Comparison of ENCODE assay signal across 25 cellular contexts in the genomic region with DNA sequence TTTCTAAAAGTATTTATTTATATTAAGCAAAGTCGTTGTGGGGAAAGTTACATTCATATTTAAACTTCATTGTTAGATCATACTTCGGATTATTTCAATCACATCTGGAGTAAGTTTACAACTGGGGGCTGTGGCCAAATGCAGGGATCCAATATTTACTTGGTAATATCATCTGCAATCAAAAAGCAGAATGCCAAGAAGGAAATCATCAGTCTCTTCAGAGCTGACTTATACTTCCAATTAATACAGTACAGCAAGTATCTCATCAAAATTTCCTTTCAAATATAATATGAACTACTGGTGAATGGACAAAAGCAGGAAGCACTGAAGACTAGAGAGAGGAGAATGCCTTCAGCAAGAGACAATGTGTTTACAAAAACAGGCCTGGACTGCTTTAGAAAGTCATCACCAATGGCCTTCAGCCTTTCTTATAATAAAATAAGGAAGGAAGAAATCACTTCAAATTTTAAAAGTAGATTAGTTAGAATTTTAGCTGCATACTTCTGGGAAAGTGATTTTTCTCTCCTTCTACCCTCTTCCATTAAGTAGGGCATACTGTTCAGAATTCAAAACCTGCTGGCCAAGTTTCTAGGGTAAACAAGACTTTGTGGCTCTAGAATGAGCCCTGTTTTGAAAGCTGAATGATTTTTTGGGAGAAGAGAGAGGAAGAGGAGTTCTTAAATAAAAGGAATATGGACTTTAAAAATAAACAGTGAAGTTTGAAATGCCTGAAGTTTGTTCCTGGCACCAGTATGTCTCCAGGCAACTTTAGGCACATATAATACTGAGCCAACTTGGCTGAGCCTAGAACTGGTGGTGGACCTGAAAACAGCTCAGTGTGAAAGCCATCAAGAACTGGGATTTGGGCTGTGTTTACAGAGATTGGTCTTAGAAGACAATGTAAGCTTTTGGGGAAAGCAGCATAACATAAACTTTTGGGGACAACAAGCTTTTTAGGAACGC. TPM values are rescaled to one million over a fixed set of nuclear protein-coding genes. Genes with fewer than 3 reads are reported as not detected.
DNase-seq lines count a peak whose midpoint lies in the region; ATAC-seq and TF ChIP-seq lines count a peak whose summit lies in the region.
"Had no signal": no experiment of that assay in that cellular context is flagged by ENCODE, and none has a peak within 500 bp of the region (broad histone marks: within the 10 kb centered on the region; RNA-seq: fewer than 3 reads in every experiment).

No MANE protein-coding gene starts in this region.

- DNase-seq in Right ventricle myocardium inferior (ENCODE audit: missing footprints) (no peak), right atrium auricular region (ENCODE audit: low spot score) (no peak), sigmoid colon (no peak), ovary (no peak), GM13977 (ENCODE audit: low spot score) (no peak)
- DNase-seq in activated CD8-positive, alpha-beta memory T cell treated with anti-CD3 and anti-CD28 coated beads, Interleukin-2, amount 50 U/mL, for 48 hours = no peak
- DNase-seq: activated CD4-positive, CD25-positive, alpha-beta regulatory T cell treated with anti-CD3 and anti-CD28 coated beads, Interleukin-2, amount 50 U/mL, for 72 hours; activated naive CD4-positive, alpha-beta T cell treated with Interleukin-2 at 50 U/mL for 16 hours; activated T-cell treated with anti-CD3 and anti-CD28 coated beads, Interleukin-2, amount 50 U/mL, for 24 hours; AML-193; CD8-positive, alpha-beta memory T cell; central memory CD4-positive, alpha-beta T cell; foreskin keratinocyte; kidney; natural killer cell; NCI-H146; NCI-H526; SW 1271 had no signal

- in situ Hi-C loops in GM13977 (cut with MboI; ENCODE audit: low pct_unique_long_range_greater_than_20kb, low sequenced_read_pairs, unreplicated experiment) = no loop called here

- no peak for TF ChIP-seq EP300 in sigmoid colon (IDR thresholded peaks at IDR 0.05)
- TF ChIP-seq EP300 in ovary (IDR thresholded peaks at IDR 0.05) = no peak

- WGBS in sigmoid colon, 2 donors = 50 to 68% methylated on average over 3 of the region's 3 CpGs
- WGBS in ovary, 3 donors = 62 to 67% (median 64%) methylated on average over 3 of the region's 3 CpGs

- H3K4me1 ChIP-seq in right atrium auricular region (peaks cover 0 to 4% of the 10 kb centered on the region in 2 donors), sigmoid colon (peaks cover 0 to 21% (median 17%) of the 10 kb centered on the region in 4 donors), ovary (ENCODE audit: insufficient read depth) (no peaks in the 10 kb centered on the region)
- H3K4me1 ChIP-seq: foreskin keratinocyte, HAP-1, parathyroid adenoma had no signal

- peak; percentile 79 for ATAC-seq in Right ventricle myocardium inferior
- no peak for ATAC-seq in HG03460 (IDR thresholded peaks at IDR 0.05; ENCODE audit: unreplicated experiment)
- ATAC-seq: foreskin keratinocyte, natural killer cell had no signal

- no peak overlapping the region for H3K4me3 ChIP-seq in right atrium auricular region
- no peak overlapping the region for H3K4me3 ChIP-seq in sigmoid colon
- H3K4me3 ChIP-seq in ovary = no peak overlapping the region
- H3K4me3 ChIP-seq: HAP-1 had no signal

- no peaks in the 10 kb centered on the region for H3K9me3 ChIP-seq in right atrium auricular region
- no peaks in the 10 kb centered on the region for H3K9me3 ChIP-seq in sigmoid colon
- H3K9me3 ChIP-seq in ovary = no peaks in the 10 kb centered on the region
- H3K9me3 ChIP-seq: HAP-1 had no signal

- intact Hi-C loops in Right ventricle myocardium inferior (cut with DNase I) = no loop called here
- intact Hi-C loops in sigmoid colon (cut with DNase I) = no loop called here
- intact Hi-C loops in ovary (cut with DNase I) = no loop called here

- TF ChIP-seq POLR2A in sigmoid colon (IDR thresholded peaks at IDR 0.05) = no peak
- TF ChIP-seq POLR2A in ovary (IDR thresholded peaks at IDR 0.05) = no peak

- H3K27me3 ChIP-seq in right atrium auricular region (no peaks in the 10 kb centered on the region), layer of hippocampus (ENCODE audit: control insufficient read depth, insufficient read depth, low read length) (no peaks in the 10 kb centered on the region), sigmoid colon (no peaks in the 10 kb centered on the region), ovary (no peaks in the 10 kb centered on the region)

- TF ChIP-seq CTCF in right atrium auricular region (IDR thresholded peaks at IDR 0.05) (no peak), sigmoid colon (IDR thresholded peaks at IDR 0.05) (no peak), ovary (IDR thresholded peaks at IDR 0.05) (no peak), GM13977 (IDR thresholded peaks at IDR 0.05; ENCODE audit: extremely low read depth, insufficient read depth, missing control alignments) (no peak)

- H3K36me3 ChIP-seq in right atrium auricular region (no peaks in the 10 kb centered on the region), sigmoid colon (no peaks in the 10 kb centered on the region), ovary (no peaks in the 10 kb centered on the region)
- H3K36me3 ChIP-seq: HAP-1 had no signal

- H3K27ac ChIP-seq in right atrium auricular region (peak overlapping the region in 1 of 2 donors; percentile 13), layer of hippocampus (ENCODE audit: low read depth, low read length) (peak overlapping the region; percentile 38), sigmoid colon (peak overlapping the region; percentile 40 to 78 (median 66)), ovary (no peak overlapping the region)
- H3K27ac ChIP-seq: foreskin keratinocyte, parathyroid adenoma had no signal

RNA-seq across cellular contexts. Expression of a gene that starts 22.2 kb away (rescaled TPM):
- total RNA-seq in Right ventricle myocardium inferior = 5.3 TPM
- total RNA-seq in right atrium auricular region = 1 to 10 TPM; 2.8 to 4.4 TPM
- 10 to 100 TPM in 2 of 4 donors, 1 to 10 TPM in 2; 6.5 to 31.0 (median 9.5) TPM for total RNA-seq in sigmoid colon
- 1 to 10 TPM in 1 of 3 donors, under 1 TPM in 1, not detected in 1; 0.50 to 1.2 TPM for polyA plus RNA-seq in sigmoid colon
- total RNA-seq in ovary = 1 to 10 TPM in 5 of 7 donors, under 1 TPM in 1, not detected in 1; 0.72 to 7.1 (median 1.1) TPM
- polyA plus RNA-seq in ovary = 1 to 10 TPM in 1 of 2 donors, under 1 TPM in 1; 0.56 to 9.4 TPM
- total RNA-seq: A172; CD8-positive, alpha-beta memory T cell; dermis microvascular lymphatic vessel endothelial cell; foreskin keratinocyte; natural killer cell had no signal
- polyA plus RNA-seq: CD8-positive, alpha-beta memory T cell; foreskin keratinocyte had no signal

RNA-seq across cellular contexts. Expression of a gene that starts 52.7 kb away (rescaled TPM):
- total RNA-seq in Right ventricle myocardium inferior = not detected
- total RNA-seq in right atrium auricular region = not detected
- not detected for total RNA-seq in sigmoid colon
- not detected for polyA plus RNA-seq in sigmoid colon
- total RNA-seq in ovary = under 1 TPM in 1 of 7 donors, not detected in 6; 0.57 TPM
- under 1 TPM in 1 of 2 donors, not detected in 1; 0.08 TPM for polyA plus RNA-seq in ovary
- total RNA-seq: A172; CD8-positive, alpha-beta memory T cell; dermis microvascular lymphatic vessel endothelial cell; mesenteric fat pad; natural killer cell had no signal
- polyA plus RNA-seq: CD8-positive, alpha-beta memory T cell; foreskin keratinocyte had no signal

Comparison
In these comparisons a context has a peak if more than half of its experiments do, and no peak if none do; other contexts are left out.
1. H3K27ac ChIP-seq: peak in layer of hippocampus (single experiment) and sigmoid colon (4 of 4); none in ovary (0 of 2).